Comparison of ENCODE assay signal across 17 cellular contexts in genomic region chr11:27646051-27646818, GRCh38. TPM values are rescaled to one million over a fixed set of nuclear protein-coding genes. Genes with fewer than 3 reads are reported as not detected.
"Had no signal": no experiment of that assay in that cellular context is flagged by ENCODE, and none has a peak within 500 bp of the region (broad histone marks: within the 10 kb centered on the region; RNA-seq: fewer than 3 reads in every experiment).

No MANE protein-coding gene starts in this region.

- H3K36me3 ChIP-seq: ascending aorta, left lung, neural progenitor cell, ovary, transverse colon had no signal

- H3K4me3 ChIP-seq: ascending aorta, left lung, neural progenitor cell, ovary, skin epidermis, transverse colon had no signal

- H3K27ac Mint-ChIP-seq: activated CD4-positive, alpha-beta memory T cell treated with anti-CD3 and anti-CD28 coated beads, Interleukin-2, amount 10 ng/mL, durations not matched to agents 7 days and 5 days; immature natural killer cell; neural progenitor cell; stimulated activated effector memory CD8-positive, alpha-beta T cell treated with anti-CD3 and anti-CD28 coated beads, Interleukin-12 subunit alpha, Interleukin-12 subunit beta, amount 100 ng/mL, for 72 hours had no signal

- H3K4me3 Mint-ChIP-seq: activated CD4-positive, alpha-beta memory T cell treated with anti-CD3 and anti-CD28 coated beads, Interleukin-2, amount 10 ng/mL, durations not matched to agents 7 days and 5 days; immature natural killer cell; neural progenitor cell; stimulated activated effector memory CD8-positive, alpha-beta T cell treated with anti-CD3 and anti-CD28 coated beads, Interleukin-12 subunit alpha, Interleukin-12 subunit beta, amount 100 ng/mL, for 72 hours had no signal

- H3K4me1 Mint-ChIP-seq: activated CD4-positive, alpha-beta memory T cell treated with anti-CD3 and anti-CD28 coated beads, Interleukin-2, amount 10 ng/mL, durations not matched to agents 7 days and 5 days; immature natural killer cell; stimulated activated effector memory CD8-positive, alpha-beta T cell treated with anti-CD3 and anti-CD28 coated beads, Interleukin-12 subunit alpha, Interleukin-12 subunit beta, amount 100 ng/mL, for 72 hours had no signal

- H3K4me1 ChIP-seq: ascending aorta, left lung, transverse colon had no signal

- H3K27me3 Mint-ChIP-seq: activated CD4-positive, alpha-beta memory T cell treated with anti-CD3 and anti-CD28 coated beads, Interleukin-2, amount 10 ng/mL, durations not matched to agents 7 days and 5 days had no signal

- H3K27me3 ChIP-seq: ascending aorta, left lung, neural progenitor cell, ovary, transverse colon had no signal

- H3K36me3 Mint-ChIP-seq: neural progenitor cell; stimulated activated effector memory CD8-positive, alpha-beta T cell treated with anti-CD3 and anti-CD28 coated beads, Interleukin-12 subunit alpha, Interleukin-12 subunit beta, amount 100 ng/mL, for 72 hours had no signal

- DNase-seq: activated CD4-positive, alpha-beta memory T cell treated with anti-CD3 and anti-CD28 coated beads, Interleukin-2, amount 10 ng/mL, durations not matched to agents 7 days and 5 days; activated CD4-positive, alpha-beta T cell treated with anti-CD3 and anti-CD28 coated beads for 1 hour; activated T-cell treated with anti-CD3 and anti-CD28 coated beads, Interleukin-2, amount 50 U/mL, for 48 hours; central memory CD4-positive, alpha-beta T cell; cortex of kidney; effector memory CD4-positive, alpha-beta T cell; immature natural killer cell; left lung; mesendoderm; ovary; SHP77 treated with DMSO at 0.1 percent for 48 hours; transverse colon had no signal

- ATAC-seq: left lung; stimulated activated effector memory CD8-positive, alpha-beta T cell treated with anti-CD3 and anti-CD28 coated beads, Interleukin-12 subunit alpha, Interleukin-12 subunit beta, amount 100 ng/mL, for 72 hours had no signal

- H3K9ac ChIP-seq: neural progenitor cell had no signal

- H3K27ac ChIP-seq: ascending aorta, left lung, neural progenitor cell, ovary, transverse colon had no signal

- H3K9me3 ChIP-seq: ascending aorta, left lung, ovary, transverse colon had no signal

- H3K9me3 Mint-ChIP-seq: activated CD4-positive, alpha-beta memory T cell treated with anti-CD3 and anti-CD28 coated beads, Interleukin-2, amount 10 ng/mL, durations not matched to agents 7 days and 5 days; neural progenitor cell; stimulated activated effector memory CD8-positive, alpha-beta T cell treated with anti-CD3 and anti-CD28 coated beads, Interleukin-12 subunit alpha, Interleukin-12 subunit beta, amount 100 ng/mL, for 72 hours had no signal

RNA-seq across cellular contexts. Expression of gene BDNF, which starts 54.0 kb away (rescaled TPM):
- total RNA-seq: activated CD4-positive, alpha-beta memory T cell treated with anti-CD3 and anti-CD28 coated beads, Interleukin-2, amount 10 ng/mL, durations not matched to agents 7 days and 5 days; T-helper 2 cell treated with Interferon-gamma antibody and Interleukin-4, amounts not matched to agents 100 ng/mL and 5 ng/mL, for 36 hours had no signal
- polyA plus RNA-seq: immature natural killer cell had no signal
